In genomic region chr12:70365398-70365647, GRCh38 we compare ENCODE assay signal across 1 cellular context.
TF ChIP-seq lines count a peak whose summit lies in the region.

No MANE protein-coding gene starts in this region.

TF ChIP-seq in HepG2, 621 proteins besides CTCF, POLR2A, EP300 and RAD21 (continued from another document):
- TF ChIP-seq ZNF281 (CRISPR knock-in tag; IDR thresholded peaks at IDR 0.05; ENCODE audit: borderline replicate concordance): no peak
- no peak for TF ChIP-seq SCMH1 (CRISPR knock-in tag; IDR thresholded peaks at IDR 0.05; ENCODE audit: borderline replicate concordance)
